21 cellular contexts compared by ENCODE assay signal in genomic region chr13:109575821-109576220, GRCh38.
DNase-seq lines count a peak whose midpoint lies in the region; TF ChIP-seq lines count a peak whose summit lies in the region.
"Had no signal": no experiment of that assay in that cellular context is flagged by ENCODE, and none has a peak within 500 bp of the region (broad histone marks: within the 10 kb centered on the region; RNA-seq: fewer than 3 reads in every experiment).

No MANE protein-coding gene starts in this region.

- TF ChIP-seq CTCF in 22Rv1 (IDR thresholded peaks at IDR 0.05), result no peak
- TF ChIP-seq CTCF in VCaP (conservative IDR thresholded peaks at IDR 0.05), result no peak
- TF ChIP-seq CTCF in prostate gland (IDR thresholded peaks at IDR 0.05), result no peak
- no peak for TF ChIP-seq CTCF in ovary (IDR thresholded peaks at IDR 0.05)

- H3K27ac ChIP-seq in 22Rv1 (peak overlapping the region; percentile 95), HUES48 (ENCODE audit: low read depth, low read length) (peak overlapping the region; percentile 9), VCaP (peak overlapping the region; percentile 51), prostate gland (peak overlapping the region; percentile 76 to 78), ovary (no peak overlapping the region)
- H3K27ac ChIP-seq: BLaER1, HL-60 had no signal

- H3K4me1 ChIP-seq in HUES48 (ENCODE audit: control insufficient read depth, insufficient read depth, low read length) (0 out of 2 replicates have a peak, but pooled peaks cover 2% of the 10 kb centered on the region), prostate gland (replicated peaks) (no peaks in the 10 kb centered on the region), ovary (ENCODE audit: insufficient read depth) (no peaks in the 10 kb centered on the region)

- H3K9me3 ChIP-seq in HUES48 (ENCODE audit: control insufficient read depth, insufficient read depth, low read length) (no peaks in the 10 kb centered on the region), prostate gland (no peaks in the 10 kb centered on the region), ovary (no peaks in the 10 kb centered on the region)
- H3K9me3 ChIP-seq: BLaER1, SK-N-SH had no signal

- H3K9ac ChIP-seq in HUES48 (ENCODE audit: low read depth, low read length), result no peak overlapping the region
- H3K9ac ChIP-seq: BLaER1, SK-N-SH had no signal

- intact Hi-C loops in prostate gland (cut with DNase I), result no loop called here
- intact Hi-C loops in ovary (cut with DNase I), result no loop called here

- in situ Hi-C loops in KBM-7 (cut with MboI; ENCODE audit: low pct_unique_long_range_greater_than_20kb, low sequenced_read_pairs), result no loop called here

- H3K4me3 ChIP-seq in HUES48 (ENCODE audit: low read depth, low read length) (no peak overlapping the region), prostate gland (no peak overlapping the region), ovary (no peak overlapping the region)
- H3K4me3 ChIP-seq: BLaER1 had no signal

- no peak for TF ChIP-seq POLR2A in prostate gland (IDR thresholded peaks at IDR 0.05)
- no peak for TF ChIP-seq POLR2A in ovary (IDR thresholded peaks at IDR 0.05)

- H3K36me3 ChIP-seq in HUES48 (ENCODE audit: control insufficient read depth, insufficient read depth, low read length), result no peaks in the 10 kb centered on the region
- H3K36me3 ChIP-seq in prostate gland, result no peaks in the 10 kb centered on the region
- H3K36me3 ChIP-seq in ovary, result no peaks in the 10 kb centered on the region
- H3K36me3 ChIP-seq: BLaER1 had no signal

- DNase-seq in prostate gland (ENCODE audit: low spot score) (no peak), ovary (no peak), KBM-7 (no peak), superior temporal gyrus (ENCODE audit: extremely low spot score) (no peak)
- DNase-seq: CD4-positive, alpha-beta T cell; COR-L47; DMS79; GF-D8; GOT3; HCEC 1CT; Kasumi-1; MV-4-11; NCI-H1105 treated with DMSO at 0.1 percent for 48 hours; NCI-H2081; NCI-H2227 treated with DMSO at 0.1 percent for 48 hours; SK-N-SH had no signal

- no peaks in the 10 kb centered on the region for H3K27me3 ChIP-seq in HUES48 (ENCODE audit: control insufficient read depth, insufficient read depth, low read length)
- no peaks in the 10 kb centered on the region for H3K27me3 ChIP-seq in prostate gland (replicated peaks; ENCODE audit: insufficient read depth)
- H3K27me3 ChIP-seq in ovary, result no peaks in the 10 kb centered on the region
- H3K27me3 ChIP-seq: BLaER1 had no signal

- WGBS in prostate gland, result 94% methylated on average over 3 of the region's 3 CpGs
- WGBS in ovary, 3 donors, result 94 to 99% (median 94%) methylated on average over 3 of the region's 3 CpGs

- no peak for TF ChIP-seq EP300 in ovary (IDR thresholded peaks at IDR 0.05)

Comparison
In these comparisons a context has a peak if more than half of its experiments do, and no peak if none do; other contexts are left out.
1. H3K27ac ChIP-seq: peak in 22Rv1 (single experiment), HUES48 (single experiment), VCaP (single experiment) and prostate gland (2 of 2); none in ovary (0 of 2).